In genomic region chr2:30208453-30208852, GRCh38 we compare ENCODE assay signal across 8 cellular contexts. TPM values are rescaled to one million over a fixed set of nuclear protein-coding genes. Genes with fewer than 3 reads are reported as not detected.
DNase-seq lines count a peak whose midpoint lies in the region; ATAC-seq and FAIRE-seq lines count a peak whose summit lies in the region.

No MANE protein-coding gene starts in this region.

- no peaks in the 10 kb centered on the region for H3K36me3 ChIP-seq in small intestine (ENCODE audit: control insufficient read depth in 2 of 2, insufficient read depth in 2 of 2, low read length in 2 of 2)

- no peaks in the 10 kb centered on the region for H3K27me3 ChIP-seq in small intestine (ENCODE audit: control insufficient read depth in 2 of 2, insufficient read depth in 2 of 2, low read length in 2 of 2)

- FAIRE-seq in small intestine (lab: Jason Lieb, UNC): no peak

- ATAC-seq in stimulated activated naive CD8-positive, alpha-beta T cell treated with anti-CD3 and anti-CD28 coated beads, Interleukin-15, Interleukin-2, amounts not matched to agents 100 U/mL and 50 U/mL, for 24 hours: no peak

- DNase-seq in NCI-H1436 (lab: John Stamatoyannopoulos, UW) (peak; percentile 56), NCI-H1436 treated with DMSO at 0.1 percent for 48 hours (lab: John Stamatoyannopoulos, UW) (no peak), Kasumi-1 (lab: John Stamatoyannopoulos, UW) (peak; percentile 59 to 77), SHP77 (lab: John Stamatoyannopoulos, UW) (peak; percentile 34 to 54), brain pericyte (ENCODE audit: low read depth, low spot score) (peak; percentile 81), iPS-NIHi11 (ENCODE audit: low spot score) (peak; percentile 72), small intestine (peak; percentile 68)
- DNase-seq in stimulated activated naive CD8-positive, alpha-beta T cell treated with anti-CD3 and anti-CD28 coated beads, Interleukin-15, Interleukin-2, amounts not matched to agents 100 U/mL and 50 U/mL, for 24 hours: no peak

- WGBS in small intestine, 3 donors: 0 to 3% (median 1%) methylated on average over 2 of the region's 2 CpGs

- H3K4me1 ChIP-seq in small intestine (ENCODE audit: control insufficient read depth in 2 of 2, insufficient read depth in 1 of 2, low read depth in 1 of 2, low read length in 1 of 2): peaks cover 0 to 2% of the 10 kb centered on the region in 2 donors

- H3K9me3 ChIP-seq in small intestine (ENCODE audit: control insufficient read depth, low read depth): no peaks in the 10 kb centered on the region

- H3K27ac ChIP-seq in small intestine (ENCODE audit: low read depth in 1 of 2, low read length in 1 of 2): no peak overlapping the region

- no peak overlapping the region for H3K4me3 ChIP-seq in small intestine (ENCODE audit: low read depth in 1 of 2, low read length in 2 of 2)

RNA-seq across cellular contexts. Expression of gene LBH, which starts 22.9 kb away (rescaled TPM):
- 10 to 100 TPM in 2 of 3 donors, 1 to 10 TPM in 1; 3.8 to 17.6 (median 12.2) TPM for polyA plus RNA-seq in small intestine

Comparison
In these comparisons a context has a peak if more than half of its experiments do, and no peak if none do; other contexts are left out.
1. DNase-seq: peak in NCI-H1436 (single experiment), Kasumi-1 (2 of 2), SHP77 (2 of 2), brain pericyte (single experiment), iPS-NIHi11 (single experiment) and small intestine (single experiment); none in NCI-H1436 treated with DMSO at 0.1 percent for 48 hours (single experiment) and stimulated activated naive CD8-positive, alpha-beta T cell treated with anti-CD3 and anti-CD28 coated beads, Interleukin-15, Interleukin-2, amounts not matched to agents 100 U/mL and 50 U/mL, for 24 hours (single experiment).